ENCODE assay signal across 8 cellular contexts in the genomic region with DNA sequence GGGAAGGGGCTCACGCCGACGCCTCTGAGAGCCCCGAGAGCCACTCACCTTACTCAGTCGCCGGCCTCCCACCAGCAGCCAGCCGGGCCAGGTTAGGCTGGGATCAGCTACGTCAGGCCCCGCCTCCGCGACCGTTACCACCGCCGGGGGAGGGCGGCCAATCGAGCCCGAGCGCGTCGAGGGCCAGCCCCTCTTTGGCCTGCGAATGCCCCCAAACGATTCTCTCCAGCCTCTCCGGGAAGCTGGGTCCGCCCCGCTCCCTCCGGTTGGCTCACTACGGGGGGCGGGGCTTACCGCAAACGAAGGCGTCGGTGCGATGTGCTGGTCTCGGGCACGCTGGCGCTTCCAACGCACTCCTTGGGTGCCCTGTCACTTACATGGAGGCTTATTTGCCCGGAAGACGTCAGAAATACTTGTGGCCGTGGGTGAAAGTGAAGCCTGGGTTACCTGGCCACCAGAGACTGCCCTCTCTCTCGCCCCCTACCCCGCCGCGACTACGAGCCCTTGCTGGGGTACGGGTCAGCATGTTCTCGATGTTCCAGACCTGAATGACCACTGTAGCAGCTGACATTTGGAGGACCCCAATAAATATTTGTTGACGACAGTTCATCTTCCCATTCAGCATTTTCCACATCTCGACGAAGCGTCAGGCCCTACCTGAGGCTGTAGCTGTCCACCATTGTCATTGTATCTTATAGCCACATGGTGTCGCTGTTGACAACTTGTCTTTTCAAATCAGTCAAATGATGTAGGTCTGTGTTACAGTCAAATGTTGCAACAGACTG. TPM values are rescaled to one million over a fixed set of nuclear protein-coding genes. Genes with fewer than 3 reads are reported as not detected.
DNase-seq lines count a peak whose midpoint lies in the region; ATAC-seq and TF ChIP-seq lines count a peak whose summit lies in the region.

A gene with protein sequence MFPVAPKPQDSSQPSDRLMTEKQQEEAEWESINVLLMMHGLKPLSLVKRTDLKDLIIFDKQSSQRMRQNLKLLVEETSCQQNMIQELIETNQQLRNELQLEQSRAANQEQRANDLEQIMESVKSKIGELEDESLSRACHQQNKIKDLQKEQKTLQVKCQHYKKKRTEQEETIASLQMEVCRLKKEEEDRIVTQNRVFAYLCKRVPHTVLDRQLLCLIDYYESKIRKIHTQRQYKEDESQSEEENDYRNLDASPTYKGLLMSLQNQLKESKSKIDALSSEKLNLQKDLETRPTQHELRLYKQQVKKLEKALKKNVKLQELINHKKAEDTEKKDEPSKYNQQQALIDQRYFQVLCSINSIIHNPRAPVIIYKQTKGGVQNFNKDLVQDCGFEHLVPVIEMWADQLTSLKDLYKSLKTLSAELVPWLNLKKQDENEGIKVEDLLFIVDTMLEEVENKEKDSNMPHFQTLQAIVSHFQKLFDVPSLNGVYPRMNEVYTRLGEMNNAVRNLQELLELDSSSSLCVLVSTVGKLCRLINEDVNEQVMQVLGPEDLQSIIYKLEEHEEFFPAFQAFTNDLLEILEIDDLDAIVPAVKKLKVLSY (minus strand): TSS at position 111 of the 785 bp plus-strand sequence. CDS start 21,333 bp downstream, outside the sequence.

- H3K27me3 ChIP-seq in WERI-Rb-1 (ENCODE audit: insufficient read depth, low read depth, severe bottlenecking) (no peaks in the 10 kb centered on the region), left lung (peaks cover 0 to 14% of the 10 kb centered on the region in 2 donors)

- no peaks in the 10 kb centered on the region for H3K36me3 ChIP-seq in WERI-Rb-1
- H3K36me3 ChIP-seq in left lung = no peaks in the 10 kb centered on the region

- intact Hi-C loops in left lung (cut with DNase I) = loop anchor here in 1 of 2 donors (2.0 kb wide), 1 partner anchor 322 kb away; no protein-coding TSS in a partner anchor

- DNase-seq in 8988T (peak; percentile 55), WERI-Rb-1 (peak; percentile 95), left lung (peak; percentile 95 to 97), NCI-H187 treated with DMSO at 0.1 percent for 48 hours (lab: John Stamatoyannopoulos, UW) (no peak)
- DNase-seq in stimulated activated CD4-positive, alpha-beta T cell treated with anti-CD3 and anti-CD28 coated beads, Interleukin-4, amount 100 ng/mL, for 24 hours = peak; percentile 87

- peak; percentile 88 for ATAC-seq in GM18909 (IDR thresholded peaks at IDR 0.05; ENCODE audit: poor library complexity, unreplicated experiment)
- ATAC-seq in HG03196 (IDR thresholded peaks at IDR 0.05; ENCODE audit: unreplicated experiment) = peak; percentile 87
- ATAC-seq in left lung = peak; percentile 96

- TF ChIP-seq CTCF in WERI-Rb-1 (IDR thresholded peaks at IDR 0.05; ENCODE audit: low read depth, low read length) (peak; percentile 75), left lung (IDR thresholded peaks at IDR 0.05) (peak; percentile 83 to 91)

- peak within 1 kb of the TSS; percentile 96 for H3K4me3 ChIP-seq in WERI-Rb-1 (ENCODE audit: low read depth, low read length)
- H3K4me3 ChIP-seq in left lung = peak within 1 kb of the TSS; percentile 62 to 66

- H3K27ac ChIP-seq in WERI-Rb-1 (peak within 1 kb of the TSS; percentile 87), cingulate gyrus (ENCODE audit: low read depth, low read length) (peak within 1 kb of the TSS; percentile 93), left lung (peak within 1 kb of the TSS; percentile 78 to 88)

- peaks cover 0 to 24% of the 10 kb centered on the region in 2 donors for H3K4me1 ChIP-seq in left lung

- H3K9me3 ChIP-seq in WERI-Rb-1 (ENCODE audit: severe bottlenecking) (no peaks in the 10 kb centered on the region), left lung (no peaks in the 10 kb centered on the region)

RNA-seq across cellular contexts. Expression of the gene that starts here (rescaled TPM):
- 10 to 100 TPM; 31.2 to 65.4 TPM for total RNA-seq in left lung
